ENCODE assay signal across 10 cellular contexts in the genomic region with DNA sequence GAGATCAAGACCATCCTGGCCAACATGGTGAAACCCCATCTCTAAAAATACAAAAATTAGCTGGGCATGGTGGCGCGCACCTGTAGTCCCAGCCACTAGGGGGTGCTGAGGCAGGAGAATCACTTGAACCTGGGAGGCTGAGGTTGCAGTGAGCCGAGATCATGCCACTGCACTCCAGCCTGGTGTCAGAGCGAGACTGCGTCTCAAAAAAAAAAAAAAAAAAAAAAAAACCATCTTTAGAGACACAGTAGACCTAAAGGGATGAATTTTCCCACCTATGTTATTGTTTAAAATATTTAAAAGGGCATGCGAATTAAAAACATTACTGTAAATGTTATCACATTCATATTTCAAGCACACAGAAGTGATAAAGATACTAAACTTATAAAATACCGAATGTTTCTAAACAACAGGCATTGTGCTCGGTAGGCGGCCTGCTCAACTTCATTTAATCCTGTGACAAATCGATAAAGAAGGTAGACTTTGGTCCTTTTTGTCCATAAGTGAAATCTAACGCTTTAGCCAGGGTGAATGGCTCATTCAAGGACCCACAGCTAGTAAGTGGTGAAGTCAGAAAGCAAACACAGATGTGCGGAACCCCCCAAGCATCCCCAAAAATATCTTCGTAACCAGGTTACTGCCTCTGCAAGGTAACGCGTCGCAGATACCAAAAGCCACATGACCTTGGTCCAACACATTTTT. TPM values are rescaled to one million over a fixed set of nuclear protein-coding genes. Genes with fewer than 3 reads are reported as not detected.
A peak's percentile ranks its signal among the peaks of the same experiment; 100 is the strongest.
DNase-seq lines count a peak whose midpoint lies in the region; ATAC-seq and TF ChIP-seq lines count a peak whose summit lies in the region.
"Had no signal": no experiment of that assay in that cellular context is flagged by ENCODE, and none has a peak within 500 bp of the region (broad histone marks: within the 10 kb centered on the region; RNA-seq: fewer than 3 reads in every experiment).

No MANE protein-coding gene starts in this region.

- no peak overlapping the region for H3K4me2 ChIP-seq in PC-3 (ENCODE audit: low read length)

- no peaks in the 10 kb centered on the region for H3K27me3 ChIP-seq in PC-3 (ENCODE audit: low read length)

- no TSS peak for BruUV-seq in PC-3 (replicated peaks; lab: Mats Ljungman, UMichigan)

- no peaks in the 10 kb centered on the region for H3K9me3 Mint-ChIP-seq in immature natural killer cell
- H3K9me3 Mint-ChIP-seq: stimulated activated naive CD8-positive, alpha-beta T cell treated with anti-CD3 and anti-CD28 coated beads, Interleukin-15, Interleukin-2, amounts not matched to agents 100 ng/mL and 50 ng/mL, for 24 hours had no signal

- H3K4me1 Mint-ChIP-seq in immature natural killer cell = no peaks in the 10 kb centered on the region

- H3K9ac ChIP-seq in PC-3 (ENCODE audit: low read length) = no peak overlapping the region

- H2AFZ ChIP-seq in PC-3 (ENCODE audit: low read length) = no peak overlapping the region

- DNase-seq in GM10266 (ENCODE audit: extremely low spot score) (no peak), PC-3 (peak; percentile 46), immature natural killer cell (peak; percentile 48 to 66 (median 56)), NCI-H2107 treated with DMSO at 0.1 percent for 48 hours (lab: John Stamatoyannopoulos, UW; ENCODE audit: unreplicated experiment) (no peak)
- DNase-seq in activated naive CD4-positive, alpha-beta T cell (lab: John Stamatoyannopoulos, UW) = peak in 3 of 4 experiments; percentile 20 to 61 (median 45)
- DNase-seq in stimulated activated CD8-positive, alpha-beta memory T cell treated with anti-CD3 and anti-CD28 coated beads, Interleukin-12 subunit alpha, Interleukin-12 subunit beta, amount 100 ng/mL, for 4 hours (ENCODE audit: low read depth) = peak; percentile 21

- H3K9me3 ChIP-seq in PC-3 (ENCODE audit: low read length) = no peaks in the 10 kb centered on the region

- H3K79me2 ChIP-seq in PC-3 (ENCODE audit: low read length) = peaks cover 21% of the 10 kb centered on the region

- H4K20me1 ChIP-seq in PC-3 (ENCODE audit: low read length) = no peaks in the 10 kb centered on the region

- H3K4me3 Mint-ChIP-seq in immature natural killer cell = no peak overlapping the region
- H3K4me3 Mint-ChIP-seq: stimulated activated naive CD8-positive, alpha-beta T cell treated with anti-CD3 and anti-CD28 coated beads, Interleukin-15, Interleukin-2, amounts not matched to agents 100 ng/mL and 50 ng/mL, for 24 hours had no signal

- TF ChIP-seq CTCF in GM10266 (IDR thresholded peaks at IDR 0.05; ENCODE audit: control insufficient read depth, insufficient read depth, low read depth, missing control alignments) = peak; percentile 64
- peak; percentile 75 for TF ChIP-seq CTCF in PC-3 (conservative IDR thresholded peaks at IDR 0.05; ENCODE audit: low read depth, low read length)

- peaks cover 7 to 47% (median 24%) of the 10 kb centered on the region in 3 donors for H3K36me3 Mint-ChIP-seq in immature natural killer cell

- no peak overlapping the region for H3K4me3 ChIP-seq in PC-3 (ENCODE audit: low read length)
- H3K4me3 ChIP-seq: SK-N-MC had no signal

- POLR2A ChIA-PET in PC-3 (lab: Charles Lee; ENCODE audit: unreplicated experiment) = no interaction called here

- peak; percentile 35 for ATAC-seq in PC-3
- no peak for ATAC-seq in HG02981 (IDR thresholded peaks at IDR 0.05; ENCODE audit: unreplicated experiment)
- no peak for ATAC-seq in HG03139 (IDR thresholded peaks at IDR 0.05; ENCODE audit: unreplicated experiment)

- intact Hi-C loops in PC-3 (cut with micrococcal nuclease) = loop anchor here (2.0 kb wide), 1 partner anchor 37 kb away; no protein-coding TSS in a partner anchor

- CTCF ChIA-PET in PC-3 (lab: Charles Lee) = no interaction called here

- no peaks in the 10 kb centered on the region for H3F3A ChIP-seq in PC-3 (ENCODE audit: low read length, unreplicated experiment)

- no peak overlapping the region for H3K27ac ChIP-seq in PC-3 (ENCODE audit: low read length)
- H3K27ac ChIP-seq: SK-N-MC had no signal

- H3K27ac Mint-ChIP-seq in immature natural killer cell = no peak overlapping the region
- H3K27ac Mint-ChIP-seq: stimulated activated naive CD8-positive, alpha-beta T cell treated with anti-CD3 and anti-CD28 coated beads, Interleukin-15, Interleukin-2, amounts not matched to agents 100 ng/mL and 50 ng/mL, for 24 hours had no signal

- no peaks in the 10 kb centered on the region for H3K9me2 ChIP-seq in PC-3 (replicated peaks; ENCODE audit: low read length)

- H3K27me3 Mint-ChIP-seq in immature natural killer cell (ENCODE audit: low read depth in 3 of 3) = no peaks in the 10 kb centered on the region
- H3K27me3 Mint-ChIP-seq: stimulated activated naive CD8-positive, alpha-beta T cell treated with anti-CD3 and anti-CD28 coated beads, Interleukin-15, Interleukin-2, amounts not matched to agents 100 ng/mL and 50 ng/mL, for 24 hours had no signal

- peaks cover 74% of the 10 kb centered on the region for H3K36me3 ChIP-seq in PC-3 (ENCODE audit: low read depth, low read length)

- no peaks in the 10 kb centered on the region for H3K4me1 ChIP-seq in PC-3 (ENCODE audit: insufficient read depth, low read length)

RNA-seq across cellular contexts. Expression of gene NCAPD3, which starts 16.1 kb away (rescaled TPM):
- total RNA-seq in PC-3 (2014; rRNA removed) = 74.5 and 85.0 TPM in 2 replicates
- polyA plus RNA-seq in immature natural killer cell = 10 to 100 TPM in 2 of 3 donors, 1 to 10 TPM in 1; 6.9 to 16.7 (median 11.4) TPM

RNA-seq across cellular contexts. Expression of gene VPS26B, which starts 16.8 kb away (rescaled TPM):
- total RNA-seq in PC-3 (2014; rRNA removed) = 49.2 and 53.9 TPM in 2 replicates
- polyA plus RNA-seq in immature natural killer cell = 100 to 1,000 TPM in 1 of 3 donors, 10 to 100 TPM in 2; 76.2 to 110 (median 78.1) TPM

RNA-seq across cellular contexts. Expression of gene THYN1, which starts 45.5 kb away (rescaled TPM):
- total RNA-seq in PC-3 (2014; rRNA removed) = 56.2 and 56.6 TPM in 2 replicates
- polyA plus RNA-seq in immature natural killer cell = 100 to 1,000 TPM in 2 of 3 donors, 10 to 100 TPM in 1; 92.7 to 116 (median 106) TPM

RNA-seq across cellular contexts. Expression of gene ACAD8, which starts 45.7 kb away (rescaled TPM):
- total RNA-seq in PC-3 (2014; rRNA removed) = 17.6 and 22.6 TPM in 2 replicates
- polyA plus RNA-seq in immature natural killer cell = 10 to 100 TPM; 16.3 to 34.4 (median 22.7) TPM

Comparison
In these comparisons a context has a peak if more than half of its experiments do, and no peak if none do; other contexts are left out.
1. DNase-seq: peak in PC-3 (single experiment), activated naive CD4-positive, alpha-beta T cell (3 of 4), immature natural killer cell (3 of 3) and stimulated activated CD8-positive, alpha-beta memory T cell treated with anti-CD3 and anti-CD28 coated beads, Interleukin-12 subunit alpha, Interleukin-12 subunit beta, amount 100 ng/mL, for 4 hours (single experiment); none in GM10266 (single experiment) and NCI-H2107 treated with DMSO at 0.1 percent for 48 hours (single experiment).